Comparison of ENCODE assay signal across 8 cellular contexts in genomic region chr5:132456553-132457361, GRCh38. TPM values are rescaled to one million over a fixed set of nuclear protein-coding genes. Genes with fewer than 3 reads are reported as not detected.
DNase-seq lines count a peak whose midpoint lies in the region; ATAC-seq, FAIRE-seq and TF ChIP-seq lines count a peak whose summit lies in the region.

No MANE protein-coding gene starts in this region.

- H3K9ac ChIP-seq in K562 (ENCODE audit: insufficient read depth in 1 of 2, low read depth in 2 of 2, low read length in 2 of 2), result peak overlapping the region in 1 of 2 experiments; percentile 62; a peak in 2 of 4 replicates

- no peaks in the 10 kb centered on the region for H4K20me1 ChIP-seq in K562 (replicated peaks; ENCODE audit: control insufficient read depth, insufficient read depth, low read length)

- peaks cover 16% of the 10 kb centered on the region for H3K27me3 Mint-ChIP-seq in endothelial cell (ENCODE audit: unreplicated experiment)

- H3K4me1 ChIP-seq in K562 (replicated peaks in 1 of 2; ENCODE audit: control insufficient read depth in 2 of 2, insufficient read depth in 2 of 2, low read length in 2 of 2) (peaks cover 16 to 42% of the 10 kb centered on the region in 2 experiments), lung (ENCODE audit: control insufficient read depth in 2 of 2, insufficient read depth in 2 of 2, low read length in 2 of 2) (peaks cover 13 to 40% of the 10 kb centered on the region in 2 donors), vagina (peaks cover 45% of the 10 kb centered on the region)

- no peaks in the 10 kb centered on the region for H3K79me2 ChIP-seq in K562 (ENCODE audit: control insufficient read depth, insufficient read depth, low read length)

- intact Hi-C loops in K562 (cut with micrococcal nuclease), result no loop called here
- intact Hi-C loops in vagina (cut with DNase I), result no loop called here

- in situ Hi-C loops in K562 (cut with MboI), result loop anchor here (5.0 kb wide), 1 partner anchor 34 kb away; no protein-coding TSS in a partner anchor

- no peak overlapping the region for H3K27ac ChIP-seq in K562 (ENCODE audit: extremely low read depth, low read depth, low read length)
- peak overlapping the region in 1 of 2 donors; percentile 99 for H3K27ac ChIP-seq in lung (ENCODE audit: low read depth in 1 of 2, low read length in 1 of 2)
- peak overlapping the region; percentile 72 for H3K27ac ChIP-seq in vagina

- no peak for TF ChIP-seq RAD21 in K562 (CRISPR knock-in tag; conservative IDR thresholded peaks at IDR 0.05 in 1 of 2, IDR thresholded peaks at IDR 0.05 in 1 of 2)

- CTCF ChIA-PET in K562 (lab: Yijun Ruan, JAX; ENCODE audit: low intra/inter-chr PET ratio), result no interaction called here

- no peak overlapping the region for H3K4me3 Mint-ChIP-seq in endothelial cell (ENCODE audit: unreplicated experiment)

- no peak overlapping the region for H3K27ac Mint-ChIP-seq in endothelial cell (ENCODE audit: unreplicated experiment)

- WGBS in K562 (ENCODE audit: insufficient coverage, low coverage, missing lambda C conversion rate), result 80% methylated on average over 9 of the region's 9 CpGs
- 26 to 53% methylated on average over 9 of the region's 9 CpGs for WGBS in lung, 2 donors

- peaks cover 21% of the 10 kb centered on the region for H3K4me1 Mint-ChIP-seq in endothelial cell (ENCODE audit: unreplicated experiment)

- no peaks in the 10 kb centered on the region for H3K9me1 ChIP-seq in K562 (ENCODE audit: control insufficient read depth, insufficient read depth, low read length)

- no peaks in the 10 kb centered on the region for H3K9me3 Mint-ChIP-seq in endothelial cell (ENCODE audit: unreplicated experiment)

- no peak for DNase-seq in K562 (ENCODE audit: extremely low read depth in 1 of 4, low spot score in 3 of 4)
- DNase-seq in lung (ENCODE audit: low spot score), result peak; percentile 66
- no peak for DNase-seq in vagina (ENCODE audit: extremely low spot score in 2 of 2)
- no peak for DNase-seq in H54 (ENCODE audit: insufficient read length, low spot score)
- DNase-seq in endothelial cell (ENCODE audit: low spot score), result no peak

- no peak overlapping the region for H3K4me2 ChIP-seq in K562 (ENCODE audit: insufficient read depth, low read length)

- TF ChIP-seq CTCF in K562 (IDR thresholded peaks at IDR 0.05 in 2 of 3, conservative IDR thresholded peaks at IDR 0.05 in 1 of 3; ENCODE audit: insufficient read depth in 2 of 3, low read depth in 1 of 3, low read length in 3 of 3) (no peak), lung (IDR thresholded peaks at IDR 0.05; ENCODE audit: control extremely low read depth, extremely low read depth) (no peak), vagina (IDR thresholded peaks at IDR 0.05) (no peak), endothelial cell (IDR thresholded peaks at IDR 0.05; ENCODE audit: unreplicated experiment) (no peak)

- no peak for FAIRE-seq in K562 (lab: Jason Lieb, UNC)
- no peak for FAIRE-seq in H54 (lab: Jason Lieb, UNC)

- POLR2A ChIA-PET in K562 (lab: Yijun Ruan, JAX), result interaction anchor here (0.5 to 4.5 kb wide), 11 partner anchors 10 to 1789 kb away, joined by 3 to 25 read pairs (median 4); partner anchors contain the start of gene IRF1

- no peaks in the 10 kb centered on the region for H3K36me3 ChIP-seq in K562 (ENCODE audit: control insufficient read depth, insufficient read depth, low read length)
- peaks cover 0 to 4% of the 10 kb centered on the region in 2 donors for H3K36me3 ChIP-seq in lung (ENCODE audit: control insufficient read depth in 2 of 2, insufficient read depth in 2 of 2, low read length in 2 of 2)
- H3K36me3 ChIP-seq in vagina, result no peaks in the 10 kb centered on the region

- TF ChIP-seq POLR2A in K562 (conservative IDR thresholded peaks at IDR 0.05) (no peak), vagina (IDR thresholded peaks at IDR 0.05) (no peak), H54 (IDR thresholded peaks at IDR 0.05; ENCODE audit: low read depth, low read length) (no peak)

- ATAC-seq in GM18511 (IDR thresholded peaks at IDR 0.05; ENCODE audit: unreplicated experiment) (peak; percentile 66), HG02943 (IDR thresholded peaks at IDR 0.05; ENCODE audit: low read depth, unreplicated experiment) (peak; percentile 50), SK-N-SH treated with all-trans-retinoic acid at 6 μM for 48 hours (peak; percentile 33), K562 (no peak), lung (ENCODE audit: insufficient read depth, low FRiP score) (peak; percentile 44)

- no peak overlapping the region for H3K4me3 ChIP-seq in K562
- H3K4me3 ChIP-seq in lung, result no peak overlapping the region
- H3K4me3 ChIP-seq in vagina, result no peak overlapping the region

- H2AFZ ChIP-seq in K562 (ENCODE audit: low read depth, low read length), result no peak overlapping the region

- BruUV-seq in K562 (replicated peaks; lab: Mats Ljungman, UMichigan), result no TSS peak

- H3K27me3 ChIP-seq in K562 (ENCODE audit: control insufficient read depth in 2 of 2, insufficient read depth in 2 of 2, low read length in 2 of 2), result no peaks in the 10 kb centered on the region
- no peaks in the 10 kb centered on the region for H3K27me3 ChIP-seq in lung (ENCODE audit: control insufficient read depth, insufficient read depth)
- H3K27me3 ChIP-seq in vagina, result no peaks in the 10 kb centered on the region

- peaks cover 4% of the 10 kb centered on the region for H3K36me3 Mint-ChIP-seq in endothelial cell (ENCODE audit: low read depth, unreplicated experiment)

- H3K9me3 ChIP-seq in K562 (replicated peaks; ENCODE audit: control insufficient read depth, insufficient read depth, low read depth, low read length) (no peaks in the 10 kb centered on the region), lung (ENCODE audit: control insufficient read depth in 2 of 2, insufficient read depth in 1 of 2, low read length in 1 of 2) (no peaks in the 10 kb centered on the region), vagina (no peaks in the 10 kb centered on the region)

- TF ChIP-seq EP300 in K562 (IDR thresholded peaks at IDR 0.05; ENCODE audit: low read length), result no peak

TF ChIP-seq in SK-N-SH treated with all-trans-retinoic acid at 6 μM for 48 hours, 23 proteins besides CTCF, POLR2A, EP300 and RAD21 (continues in another document):
- TF ChIP-seq ESRRG (CRISPR knock-in tag; IDR thresholded peaks at IDR 0.05), result no peak
- TF ChIP-seq ISL1 (CRISPR knock-in tag; IDR thresholded peaks at IDR 0.05), result no peak
- no peak for TF ChIP-seq ZFP3 (CRISPR knock-in tag; IDR thresholded peaks at IDR 0.05)
- TF ChIP-seq OSR1 (CRISPR knock-in tag; IDR thresholded peaks at IDR 0.05), result no peak

TF ChIP-seq in K562, 482 proteins besides CTCF, POLR2A, EP300 and RAD21:
- TF ChIP-seq ZNF75A (CRISPR knock-in tag; IDR thresholded peaks at IDR 0.05) (0 out of 2 replicates have a peak, but pooled peaks have one; percentile 20), BRD4 (IDR thresholded peaks at IDR 0.05) (no peak), ZKSCAN3 (CRISPR knock-in tag; IDR thresholded peaks at IDR 0.05) (0 out of 2 replicates have a peak, but pooled peaks have one; percentile 29), USF1 (CRISPR knock-in tag; IDR thresholded peaks at IDR 0.05) (0 out of 2 replicates have a peak, but pooled peaks have one; percentile 31), RBFOX2 (IDR thresholded peaks at IDR 0.05; ENCODE audit: low read depth, low read length) (peak; percentile 54), PRMT5 (CRISPR knock-in tag; IDR thresholded peaks at IDR 0.05) (no peak), ZNF263 (CRISPR knock-in tag; IDR thresholded peaks at IDR 0.05; ENCODE audit: borderline replicate concordance) (no peak)

RNA-seq across cellular contexts. Expression of gene IRF1, which starts 33.8 kb away (rescaled TPM):
- 28.2 and 57.3 TPM in 2 replicates for total RNA-seq in K562 (2011; cell fraction: chromatin; rRNA removed; ENCODE audit: low replicate concordance)
- total RNA-seq in K562 (2011; cell fraction: nucleolus; rRNA removed), result 33.9 and 37.9 TPM in 2 replicates
- total RNA-seq in K562 (2011; cell fraction: nucleoplasm; rRNA removed), result 29.7 and 35.8 TPM in 2 replicates
- 3.0 and 4.4 TPM in 2 replicates for total RNA-seq in K562 (2014; rRNA removed)
- 4.4 and 6.1 TPM in 2 replicates for total RNA-seq in K562 (2014; rRNA removed; fragmentation: Illumina TruSeq; extraction: Trizol)
- 7.4 and 8.2 TPM in 2 replicates for total RNA-seq in K562 (2015; rRNA removed; fragmentation: Illumina TruSeq; extraction: Trizol)
- 10.6 and 12.3 TPM in 2 replicates for total RNA-seq in K562 (2021)
- 4.9 and 5.4 TPM in 2 replicates for polyA plus RNA-seq in K562 (2011; rRNA removed)
- polyA plus RNA-seq in K562 (2011; cell fraction: cytosol; rRNA removed), result 3.6 and 5.0 TPM in 2 replicates
- polyA plus RNA-seq in K562 (2011; cell fraction: nucleus; rRNA removed), result 12.7 and 17.0 TPM in 2 replicates
- polyA plus RNA-seq in K562 (2012), result 7.0 and 22.7 TPM in 2 replicates
- polyA plus RNA-seq in K562 (2014; fragmentation: Illumina TruSeq; extraction: Trizol), result 5.3 and 7.3 TPM in 2 replicates
- polyA plus RNA-seq in K562 (2014; fragmentation: Nextera tagmentation; extraction: Ambion mirVana), result 1 to 10 TPM; 1.1 to 1.3 TPM
- 5.9 and 6.0 TPM in 2 replicates for polyA plus RNA-seq in K562 (2014; rRNA removed)
- 14.3 and 15.6 TPM in 2 replicates for polyA minus RNA-seq in K562 (2011; rRNA and poly(A)+ RNA removed)
- polyA minus RNA-seq in K562 (2011; cell fraction: cytosol; rRNA and poly(A)+ RNA removed), result 4.2 and 9.4 TPM in 2 replicates
- 19.7 and 23.8 TPM in 2 replicates for polyA minus RNA-seq in K562 (2011; cell fraction: nucleus; rRNA and poly(A)+ RNA removed)
- total RNA-seq in lung, result 10 to 100 TPM; 53.8 to 83.2 TPM
- 100 to 1,000 TPM in 1 of 2 donors, 10 to 100 TPM in 1; 32.9 to 141 TPM for polyA plus RNA-seq in lung
- total RNA-seq in vagina, result 49.8 TPM
- 7.1 TPM for total RNA-seq in endothelial cell (ENCODE audit: unreplicated experiment)
